Comparison of ENCODE assay signal across 8 cellular contexts in genomic region chr11:46121328-46121723, GRCh38. TPM values are rescaled to one million over a fixed set of nuclear protein-coding genes. Genes with fewer than 3 reads are reported as not detected.
DNase-seq lines count a peak whose midpoint lies in the region; ATAC-seq and TF ChIP-seq lines count a peak whose summit lies in the region.

TSS of gene PHF21A (minus strand) at chr11:46121454. CDS start at chr11:46084219, 37,235 bp downstream.

- POLR2A ChIA-PET in AG04449 (lab: Yijun Ruan, JAX), result no interaction called here

- peak within 1 kb of the TSS; percentile 64 for H3K4me3 ChIP-seq in AG04449 (ENCODE audit: low read depth, low read length)

- CTCF ChIA-PET in AG04449 (lab: Yijun Ruan, JAX), result interaction anchor here (1.1 kb wide), 1 partner anchor 156 kb away, joined by 3 read pairs; no protein-coding TSS in a partner anchor

- no peak for TF ChIP-seq CTCF in AG04449 (IDR thresholded peaks at IDR 0.05; ENCODE audit: insufficient read depth, low read length, missing control alignments)

- ATAC-seq in GM18873 (IDR thresholded peaks at IDR 0.05; ENCODE audit: low FRiP score, unreplicated experiment) (peak; percentile 33), HG03135 (IDR thresholded peaks at IDR 0.05; ENCODE audit: unreplicated experiment) (peak; percentile 50)

- peak; percentile 59 for DNase-seq in AG04449 (ENCODE audit: low read depth, low spot score)
- peak; percentile 84 to 93 for DNase-seq in NCI-H446 (lab: John Stamatoyannopoulos, UW)
- peak; percentile 91 for DNase-seq in activated CD4-positive, CD25-positive, alpha-beta regulatory T cell treated with anti-CD3 and anti-CD28 coated beads, Interleukin-2, amount 50 U/mL, for 72 hours
- DNase-seq in cerebellum (ENCODE audit: low spot score), result peak; percentile 92
- peak; percentile 96 for DNase-seq in kidney tubule cell (ENCODE audit: low spot score)
- peak; percentile 93 for DNase-seq in stimulated activated CD4-positive, alpha-beta T cell treated with anti-CD3 and anti-CD28 coated beads, Interleukin-1b, Interleukin-23, amount 100 ng/mL, for 48 hours

RNA-seq across cellular contexts. Expression of gene PHF21A, which starts in this region (rescaled TPM):
- total RNA-seq in cerebellum, result 29.4 TPM

Comparison
In these comparisons a context has a peak if more than half of its experiments do, and no peak if none do; other contexts are left out.
1. Peak in every context shown above with its lines: DNase-seq, ATAC-seq and H3K4me3 ChIP-seq.